In genomic region chr2:233853883-233854240, GRCh38 we compare ENCODE assay signal across 8 cellular contexts. TPM values are rescaled to one million over a fixed set of nuclear protein-coding genes. Genes with fewer than 3 reads are reported as not detected.
A peak's percentile ranks its signal among the peaks of the same experiment; 100 is the strongest.
DNase-seq lines count a peak whose midpoint lies in the region; ATAC-seq and TF ChIP-seq lines count a peak whose summit lies in the region.

No MANE protein-coding gene starts in this region.

- H3K9me3 Mint-ChIP-seq in CD4-positive, CD25-positive, alpha-beta regulatory T cell: no peaks in the 10 kb centered on the region
- no peaks in the 10 kb centered on the region for H3K9me3 Mint-ChIP-seq in naive thymus-derived CD8-positive, alpha-beta T cell

- POLR2A ChIA-PET in naive thymus-derived CD8-positive, alpha-beta T cell (lab: Charles Lee): interaction anchor here (1.3 kb wide), 1 partner anchor 9 kb away, joined by 3 read pairs; no protein-coding TSS in a partner anchor

- peaks cover 0 to 58% (median 25%) of the 10 kb centered on the region in 4 donors for H3K4me1 Mint-ChIP-seq in CD4-positive, CD25-positive, alpha-beta regulatory T cell
- H3K4me1 Mint-ChIP-seq in naive thymus-derived CD8-positive, alpha-beta T cell: peaks cover 7 to 38% (median 17%) of the 10 kb centered on the region in 4 donors

- H3K4me3 Mint-ChIP-seq in CD4-positive, CD25-positive, alpha-beta regulatory T cell: peak overlapping the region; percentile 88 to 100 (median 98)
- H3K4me3 Mint-ChIP-seq in naive thymus-derived CD8-positive, alpha-beta T cell: peak overlapping the region; percentile 85 to 99 (median 94)

- DNase-seq in CD4-positive, CD25-positive, alpha-beta regulatory T cell: no peak
- DNase-seq in HL-60 (ENCODE audit: low read depth in 1 of 2, low spot score in 1 of 2) (no peak), cardiac fibroblast (ENCODE audit: low read depth in 2 of 2) (no peak), substantia nigra (lab: John Stamatoyannopoulos, UW) (no peak), hippocampal formation (lab: John Stamatoyannopoulos, UW) (no peak)
- peak in 1 of 10 donors; percentile 45 for DNase-seq in naive thymus-derived CD8-positive, alpha-beta T cell

- no peak overlapping the region for H3K27ac ChIP-seq in CD4-positive, CD25-positive, alpha-beta regulatory T cell (ENCODE audit: insufficient read depth, low read length, poor library complexity, severe bottlenecking)
- H3K27ac ChIP-seq in HL-60 (replicated peaks): peak overlapping the region; percentile 94
- H3K27ac ChIP-seq in substantia nigra (ENCODE audit: low read depth, low read length, poor library complexity, severe bottlenecking): no peak overlapping the region

- H3K9me3 ChIP-seq in CD4-positive, CD25-positive, alpha-beta regulatory T cell (ENCODE audit: control insufficient read depth in 2 of 2, low read length in 2 of 2): no peaks in the 10 kb centered on the region

- peaks cover 29% of the 10 kb centered on the region for H3K4me1 ChIP-seq in CD4-positive, CD25-positive, alpha-beta regulatory T cell (ENCODE audit: control insufficient read depth, insufficient read depth, low read length, poor library complexity, severe bottlenecking)

- H3K36me3 Mint-ChIP-seq in CD4-positive, CD25-positive, alpha-beta regulatory T cell: no peaks in the 10 kb centered on the region
- peaks cover 0 to 3% (median 0%) of the 10 kb centered on the region in 3 donors for H3K36me3 Mint-ChIP-seq in naive thymus-derived CD8-positive, alpha-beta T cell

- peak overlapping the region; percentile 62 for H3K4me3 ChIP-seq in CD4-positive, CD25-positive, alpha-beta regulatory T cell (ENCODE audit: low read depth, low read length)
- peak overlapping the region; percentile 96 for H3K4me3 ChIP-seq in HL-60 (replicated peaks; ENCODE audit: insufficient read depth, low read length)
- peak overlapping the region; percentile 93 to 95 for H3K4me3 ChIP-seq in cardiac fibroblast (replicated peaks in 1 of 2; ENCODE audit: low read depth in 2 of 2, low read length in 2 of 2)

- no peaks in the 10 kb centered on the region for H3K36me3 ChIP-seq in CD4-positive, CD25-positive, alpha-beta regulatory T cell (ENCODE audit: control insufficient read depth, insufficient read depth, low read length)

- H3K27me3 ChIP-seq in CD4-positive, CD25-positive, alpha-beta regulatory T cell (ENCODE audit: control insufficient read depth, insufficient read depth, low read length): no peaks in the 10 kb centered on the region
- no peaks in the 10 kb centered on the region for H3K27me3 ChIP-seq in HL-60 (ENCODE audit: insufficient read depth, poor library complexity, severe bottlenecking)

- TF ChIP-seq CTCF in HL-60 (IDR thresholded peaks at IDR 0.05; ENCODE audit: insufficient read depth, low read length): no peak
- TF ChIP-seq CTCF in cardiac fibroblast (IDR thresholded peaks at IDR 0.05; ENCODE audit: low read depth, low read length): no peak

- no peak for ATAC-seq in CD4-positive, CD25-positive, alpha-beta regulatory T cell (ENCODE audit: low read depth in 2 of 2)
- no peak for ATAC-seq in naive thymus-derived CD8-positive, alpha-beta T cell
- no peak for ATAC-seq in HG03469 (IDR thresholded peaks at IDR 0.05; ENCODE audit: unreplicated experiment)
- no peak for ATAC-seq in GM21367 (IDR thresholded peaks at IDR 0.05; ENCODE audit: unreplicated experiment)

- peaks cover 5% of the 10 kb centered on the region for H3K27me3 Mint-ChIP-seq in CD4-positive, CD25-positive, alpha-beta regulatory T cell
- peaks cover 0 to 10% (median 7%) of the 10 kb centered on the region in 5 donors for H3K27me3 Mint-ChIP-seq in naive thymus-derived CD8-positive, alpha-beta T cell

- H3K27ac Mint-ChIP-seq in CD4-positive, CD25-positive, alpha-beta regulatory T cell: peak overlapping the region; percentile 20 to 97 (median 95)
- H3K27ac Mint-ChIP-seq in naive thymus-derived CD8-positive, alpha-beta T cell: peak overlapping the region in 3 of 10 donors; percentile 19 to 49 (median 24)

RNA-seq across cellular contexts. Expression of gene HJURP, which starts 0.5 kb away (rescaled TPM):
- 1.8 TPM for total RNA-seq in CD4-positive, CD25-positive, alpha-beta regulatory T cell
- polyA plus RNA-seq in CD4-positive, CD25-positive, alpha-beta regulatory T cell: 1 to 10 TPM in 2 of 4 donors, under 1 TPM in 2; 0.34 to 1.7 (median 0.98) TPM
- not detected for total RNA-seq in naive thymus-derived CD8-positive, alpha-beta T cell
- polyA plus RNA-seq in naive thymus-derived CD8-positive, alpha-beta T cell: not detected
